In the genomic region with DNA sequence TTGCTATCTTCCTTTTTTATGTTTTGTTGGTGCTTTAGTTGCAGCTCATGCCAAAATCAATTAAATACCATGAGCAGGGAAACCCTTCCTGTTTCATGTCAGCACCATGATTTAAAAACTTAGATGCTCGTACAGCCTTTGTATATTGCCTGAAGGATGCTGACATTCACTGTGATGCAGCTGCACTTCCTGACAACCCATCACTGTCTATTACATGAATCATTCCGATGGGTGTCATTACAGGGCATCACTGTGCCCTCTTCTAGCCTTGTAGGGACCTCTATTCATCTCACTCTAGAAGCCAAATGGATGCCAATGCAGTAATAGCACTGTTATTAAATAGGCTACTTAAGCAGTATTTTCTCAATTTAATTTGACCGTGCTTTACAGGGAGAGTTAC, we compare ENCODE assay signal across 34 cellular contexts.
"Had no signal": no experiment of that assay in that cellular context is flagged by ENCODE, and none has a peak within 500 bp of the region (broad histone marks: within the 10 kb centered on the region; RNA-seq: fewer than 3 reads in every experiment).

No MANE protein-coding gene starts in this region.

- H3K27ac ChIP-seq: SJSA1, WERI-Rb-1 had no signal

- DNase-seq: activated CD4-positive, alpha-beta memory T cell treated with anti-CD3 and anti-CD28 coated beads, Interleukin-2, amount 10 ng/mL, durations not matched to agents 7 days and 5 days; activated CD4-positive, alpha-beta T cell treated with anti-CD3 and anti-CD28 coated beads for 1 hour; activated CD4-positive, alpha-beta T cell treated with anti-CD3 and anti-CD28 coated beads for 48 hours; activated CD4-positive, CD25-positive, alpha-beta regulatory T cell; activated CD8-positive, alpha-beta memory T cell treated with anti-CD3 and anti-CD28 coated beads for 24 hours; activated CD8-positive, alpha-beta memory T cell treated with anti-CD3 and anti-CD28 coated beads, Interleukin-2, amount 10 ng/mL, durations not matched to agents 7 days and 5 days; activated CD8-positive, alpha-beta memory T cell treated with anti-CD3 and anti-CD28 coated beads, Interleukin-2, amount 50 U/mL, for 48 hours; activated effector memory CD4-positive, alpha-beta T cell treated with Interleukin-2 at 50 U/mL for 16 hours; activated naive CD4-positive, alpha-beta T cell treated with anti-CD3 and anti-CD28 coated beads, Interleukin-2, amount 10 ng/mL, durations not matched to agents 7 days and 5 days; activated naive CD8-positive, alpha-beta T cell treated with anti-CD3 and anti-CD28 coated beads, Interleukin-2, amount 50 U/mL, for 24 hours; activated T-cell treated with anti-CD3 and anti-CD28 coated beads, Interleukin-2, amount 50 U/mL, for 48 hours; anterior cingulate cortex; central memory CD4-positive, alpha-beta T cell; NCI-H1092 treated with DMSO at 0.1 percent for 48 hours; NCI-H1417; NCI-H187 treated with DMSO at 0.1 percent for 48 hours; NCI-H2081; NCI-H2171 treated with DMSO at 0.1 percent for 48 hours; NCI-H345; NCI-H510A; NCI-H526; NCI-H748 treated with DMSO at 0.1 percent for 48 hours; NK-92 treated with Interleukin-12 subunit alpha and Interleukin-12 subunit beta, amount 100 ng/mL, for 24 hours; PC-3; SHP77 treated with DMSO at 0.1 percent for 48 hours; SW 1271; T-helper 1 cell; T-helper 2 cell; T-helper 9 cell; WERI-Rb-1 had no signal

- H3K36me3 ChIP-seq: SJSA1, WERI-Rb-1 had no signal

- H3K27me3 ChIP-seq: SJSA1 had no signal

- ATAC-seq: activated CD8-positive, alpha-beta memory T cell treated with anti-CD3 and anti-CD28 coated beads, Interleukin-2, amount 10 ng/mL, durations not matched to agents 7 days and 5 days; activated naive CD8-positive, alpha-beta T cell treated with anti-CD3 and anti-CD28 coated beads, Interleukin-2, amount 50 U/mL, for 24 hours; PC-3 had no signal

- H3K4me3 ChIP-seq: SJSA1 had no signal

- H3K9me3 ChIP-seq: SJSA1 had no signal

- FAIRE-seq: bronchial epithelial cell, colon, RCC 7860 had no signal
